In the genomic region with DNA sequence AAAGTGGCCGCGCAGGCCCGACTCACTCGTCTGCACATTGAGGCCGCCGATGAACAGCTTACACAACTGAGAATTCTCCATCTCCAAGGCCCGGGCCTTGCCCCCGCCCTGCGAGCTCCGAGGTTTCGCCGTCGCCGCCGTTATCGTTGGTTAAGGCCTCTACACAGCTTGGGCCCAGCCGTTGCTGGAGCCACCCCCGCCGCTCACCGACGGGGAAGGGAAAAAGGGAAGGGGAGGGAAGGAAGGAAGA, we compare ENCODE assay signal across 8 cellular contexts.
A peak's percentile ranks its signal among the peaks of the same experiment; 100 is the strongest.
DNase-seq lines count a peak whose midpoint lies in the region; ATAC-seq and TF ChIP-seq lines count a peak whose summit lies in the region.

No MANE protein-coding gene starts in this region.

- H3K9ac ChIP-seq in BLaER1: peak overlapping the region; percentile 100

- ATAC-seq in GM21360 (IDR thresholded peaks at IDR 0.05; ENCODE audit: unreplicated experiment): peak; percentile 7

- H3K27me3 ChIP-seq in BLaER1 (no peaks in the 10 kb centered on the region), HL-60 (ENCODE audit: insufficient read depth, poor library complexity, severe bottlenecking) (no peaks in the 10 kb centered on the region)

- peak overlapping the region; percentile 91 for H3K4me2 ChIP-seq in BLaER1

- TF ChIP-seq CTCF in HL-60 (IDR thresholded peaks at IDR 0.05; ENCODE audit: insufficient read depth, low read length): no peak
- no peak for TF ChIP-seq CTCF in cardiac fibroblast (IDR thresholded peaks at IDR 0.05; ENCODE audit: low read depth, low read length)

- peak overlapping the region; percentile 94 for H3K4me3 ChIP-seq in BLaER1
- H3K4me3 ChIP-seq in HL-60 (replicated peaks; ENCODE audit: insufficient read depth, low read length): peak overlapping the region; percentile 65
- peak overlapping the region; percentile 95 to 97 for H3K4me3 ChIP-seq in cardiac fibroblast (replicated peaks in 1 of 2; ENCODE audit: low read depth in 2 of 2, low read length in 2 of 2)

- DNase-seq in HL-60 (ENCODE audit: low read depth in 1 of 2, low spot score in 1 of 2): no peak
- no peak for DNase-seq in cardiac fibroblast (ENCODE audit: low read depth in 2 of 2)
- peak; percentile 69 for DNase-seq in midbrain (lab: John Stamatoyannopoulos, UW)
- no peak for DNase-seq in NK-92 (lab: John Stamatoyannopoulos, UW; ENCODE audit: unreplicated experiment)
- DNase-seq in DMS79 treated with DMSO at 0.1 percent for 48 hours (lab: John Stamatoyannopoulos, UW): no peak
- no peak for DNase-seq in AG08396 (ENCODE audit: low spot score)

- H3K27ac ChIP-seq in BLaER1: peak overlapping the region; percentile 99
- peak overlapping the region; percentile 100 for H3K27ac ChIP-seq in HL-60 (replicated peaks)

- H3K9me3 ChIP-seq in BLaER1: no peaks in the 10 kb centered on the region

- H4K20me1 ChIP-seq in BLaER1: peaks cover 50% of the 10 kb centered on the region

- peaks cover 13% of the 10 kb centered on the region; the same call in 1 of the 2 replicates for H3K36me3 ChIP-seq in BLaER1

- peaks cover 26% of the 10 kb centered on the region for H3K4me1 ChIP-seq in BLaER1
